8 cellular contexts compared by ENCODE assay signal in genomic region chr7:137882261-137882668, GRCh38.
DNase-seq lines count a peak whose midpoint lies in the region; ATAC-seq and TF ChIP-seq lines count a peak whose summit lies in the region.

No MANE protein-coding gene starts in this region.

- no peak for TF ChIP-seq CTCF in GM10248 (IDR thresholded peaks at IDR 0.05; ENCODE audit: control extremely low read depth, extremely low read depth, low read depth, missing control alignments)

- CTCF ChIA-PET in GM10248 (lab: Yijun Ruan, JAX), result interaction anchor here (1.6 to 5.3 kb wide), 6 partner anchors 11 to 226 kb away, joined by 3 to 21 read pairs (median 6); no protein-coding TSS in a partner anchor

- POLR2A ChIA-PET in GM10248 (lab: Yijun Ruan, JAX), result no interaction called here

- ATAC-seq in GM21423 (IDR thresholded peaks at IDR 0.05; ENCODE audit: unreplicated experiment) (peak; percentile 94), HG03558 (IDR thresholded peaks at IDR 0.05; ENCODE audit: extremely low read depth, unreplicated experiment) (peak; percentile 83)

- DNase-seq in GM10248 (ENCODE audit: extremely low spot score) (peak; percentile 70), amniotic stem cell (lab: John Stamatoyannopoulos, UW) (peak; percentile 90), pons (ENCODE audit: low spot score) (peak; percentile 26), NCI-H128 (lab: John Stamatoyannopoulos, UW; ENCODE audit: unreplicated experiment) (no peak), NCI-H187 treated with DMSO at 0.1 percent for 48 hours (lab: John Stamatoyannopoulos, UW) (no peak), NCI-H345 treated with DMSO at 0.1 percent for 48 hours (lab: John Stamatoyannopoulos, UW; ENCODE audit: unreplicated experiment) (no peak)

Comparison
In these comparisons a context has a peak if more than half of its experiments do, and no peak if none do; other contexts are left out.
1. DNase-seq: peak in GM10248 (single experiment), amniotic stem cell (single experiment) and pons (single experiment); none in NCI-H128 (single experiment), NCI-H187 treated with DMSO at 0.1 percent for 48 hours (single experiment) and NCI-H345 treated with DMSO at 0.1 percent for 48 hours (single experiment).